Comparison of ENCODE assay signal across 19 cellular contexts in genomic region chr7:146831875-146832274, GRCh38.
"Had no signal": no experiment of that assay in that cellular context is flagged by ENCODE, and none has a peak within 500 bp of the region (broad histone marks: within the 10 kb centered on the region; RNA-seq: fewer than 3 reads in every experiment).

No MANE protein-coding gene starts in this region.

- DNase-seq: effector memory CD8-positive, alpha-beta T cell; erythroblast; esophagus squamous epithelium; foreskin melanocyte; glutamatergic neuron; heart right ventricle; hippocampal formation; left cardiac atrium; left lung; mesenchymal stem cell; mucosa of descending colon; naive B cell; right lobe of liver; small intestine; stimulated activated CD4-positive, alpha-beta T cell treated with anti-CD3 and anti-CD28 coated beads, Interleukin-15, amount 100 ng/mL, for 24 hours; stimulated activated CD4-positive, alpha-beta T cell treated with anti-CD3 and anti-CD28 coated beads, Interleukin-2, amount 100 ng/mL, for 48 hours; stimulated activated naive B cell treated with anti-CD40 and anti-IgM and Interleukin-4, amounts not matched to agents 10 μg/mL and 1 μg/mL and 100 μg/mL, for 72 hours; upper lobe of left lung had no signal

- ATAC-seq: effector memory CD8-positive, alpha-beta T cell; heart right ventricle; left cardiac atrium; left lung; mucosa of descending colon; natural killer cell treated with Interleukin-12 subunit alpha and Interleukin-12 subunit beta and Interleukin-15 and Interleukin-18, amount 100 ng/mL, for 72 hours; right lobe of liver; stimulated activated naive B cell treated with anti-CD40 and anti-IgM and Interleukin-4, amounts not matched to agents 10 μg/mL and 1 μg/mL and 100 μg/mL, for 72 hours had no signal
